Comparison of ENCODE assay signal across 8 cellular contexts in genomic region chr12:49069507-49070346, GRCh38. TPM values are rescaled to one million over a fixed set of nuclear protein-coding genes. Genes with fewer than 3 reads are reported as not detected.
DNase-seq lines count a peak whose midpoint lies in the region; ATAC-seq lines count a peak whose summit lies in the region.

A gene with protein sequence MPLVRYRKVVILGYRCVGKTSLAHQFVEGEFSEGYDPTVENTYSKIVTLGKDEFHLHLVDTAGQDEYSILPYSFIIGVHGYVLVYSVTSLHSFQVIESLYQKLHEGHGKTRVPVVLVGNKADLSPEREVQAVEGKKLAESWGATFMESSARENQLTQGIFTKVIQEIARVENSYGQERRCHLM (minus strand): TSS chr12:49069979. CDS start chr12:49069785, 194 bp downstream.

- peak; percentile 95 for DNase-seq in NCI-H1694 (lab: John Stamatoyannopoulos, UW)
- DNase-seq in amniotic stem cell (lab: John Stamatoyannopoulos, UW), result peak; percentile 95
- DNase-seq in left ventricle myocardium superior, result peak; percentile 99
- peak; percentile 96 for DNase-seq in putamen (ENCODE audit: low spot score)
- peak; percentile 99 for DNase-seq in aorta

- ATAC-seq in GM18498 (IDR thresholded peaks at IDR 0.05; ENCODE audit: unreplicated experiment), result peak; percentile 98
- ATAC-seq in HG02938 (IDR thresholded peaks at IDR 0.05; ENCODE audit: unreplicated experiment), result peak; percentile 91
- ATAC-seq in left ventricle myocardium superior, result peak; percentile 100
- ATAC-seq in aorta (ENCODE audit: low FRiP score), result peak; percentile 100

- H3K27me3 ChIP-seq in aorta (ENCODE audit: control insufficient read depth in 1 of 2, insufficient read depth in 2 of 2, low read length in 1 of 2), result no peaks in the 10 kb centered on the region

- intact Hi-C loops in T-helper 1 cell treated with Interleukin-12 subunit alpha and Interleukin-12 subunit beta and Interleukin-4 antibody, amounts not matched to agents 30 ng/mL and 1 ng/mL, for 36 hours (cut with micrococcal nuclease), result loop anchor here (1.0 to 2.0 kb wide), 11 partner anchors 9 to 673 kb away; partner anchors contain the start of genes DDX23, KMT2D, LMBR1L and MCRS1
- intact Hi-C loops in left ventricle myocardium superior (cut with micrococcal nuclease) (loop anchor here (10.0 kb wide), 1 partner anchor 165 kb away; no protein-coding TSS in a partner anchor), aorta (cut with DNase I) (no loop called here)

- no peaks in the 10 kb centered on the region for H3K36me3 ChIP-seq in aorta (ENCODE audit: control insufficient read depth in 1 of 2, insufficient read depth in 2 of 2, low read length in 1 of 2)

- no peak within 1 kb of the TSS for H3K27ac ChIP-seq in aorta (ENCODE audit: low read depth in 1 of 2, low read length in 2 of 2)

- H3K9me3 ChIP-seq in aorta (ENCODE audit: control insufficient read depth, low read length), result no peaks in the 10 kb centered on the region

- 0% methylated on average over 58 to 60 of the region's 60 CpGs for WGBS in aorta, 2 donors

- H3K4me1 ChIP-seq in aorta (ENCODE audit: control insufficient read depth in 1 of 2, insufficient read depth in 2 of 2, low read length in 2 of 2), result peaks cover 0 to 3% of the 10 kb centered on the region in 2 donors

- H3K4me3 ChIP-seq in aorta (ENCODE audit: low read length in 2 of 2), result peak within 1 kb of the TSS; percentile 40 to 45

RNA-seq across cellular contexts. Expression of the gene that starts here (rescaled TPM):
- total RNA-seq in T-helper 1 cell treated with Interleukin-12 subunit alpha and Interleukin-12 subunit beta and Interleukin-4 antibody, amounts not matched to agents 30 ng/mL and 1 ng/mL, for 36 hours, result 10.4 and 11.1 TPM in 2 replicates
- 0.32 TPM for total RNA-seq in left ventricle myocardium superior
- total RNA-seq in aorta, result 1 to 10 TPM in 1 of 2 donors, under 1 TPM in 1; 0.55 to 1.1 TPM
- 1 to 10 TPM; 1.3 to 2.4 TPM for polyA plus RNA-seq in aorta

Comparison
In these comparisons a context has a peak if more than half of its experiments do, and no peak if none do; other contexts are left out.
1. Peak in DNase-seq and ATAC-seq in left ventricle myocardium superior; RNA of the gene not detected or under 1 TPM.
2. intact Hi-C loops: an anchor here in T-helper 1 cell treated with Interleukin-12 subunit alpha and Interleukin-12 subunit beta and Interleukin-4 antibody, amounts not matched to agents 30 ng/mL and 1 ng/mL, for 36 hours (1.0 to 2.0 kb wide) and left ventricle myocardium superior (10.0 kb wide); none called in aorta.